Comparison of ENCODE assay signal across 9 cellular contexts in genomic region chr7:72914756-72915525, GRCh38. TPM values are rescaled to one million over a fixed set of nuclear protein-coding genes. Genes with fewer than 3 reads are reported as not detected.
DNase-seq lines count a peak whose midpoint lies in the region; TF ChIP-seq lines count a peak whose summit lies in the region.
"Not testable (repeated sequence)": the region's sequence is repeated elsewhere in the genome, so short reads cannot be mapped to it uniquely, and the experiment has no call there.
"Had no signal": no experiment of that assay in that cellular context is flagged by ENCODE, and none has a peak within 500 bp of the region (broad histone marks: within the 10 kb centered on the region; RNA-seq: fewer than 3 reads in every experiment).

No MANE protein-coding gene starts in this region.

- H3K9me3 ChIP-seq in tibial artery: not testable (repeated sequence)

- CTCF ChIA-PET in GM10248 (lab: Yijun Ruan, JAX): interaction anchor here (0.6 to 2.5 kb wide), 13 partner anchors 8 to 1163 kb away, joined by 3 to 9 read pairs (median 5); partner anchors contain the start of gene TYW1B

- POLR2A ChIA-PET in GM10248 (lab: Yijun Ruan, JAX): not testable (repeated sequence)

- peak; percentile 24 for DNase-seq in GM10248 (ENCODE audit: extremely low spot score)
- DNase-seq in HFF-Myc (ENCODE audit: extremely low read depth, low read depth): peak; percentile 27
- not testable (repeated sequence) for DNase-seq in LNCaP clone FGC (ENCODE audit: low read depth)
- peak; percentile 35 for DNase-seq in SK-N-DZ (ENCODE audit: low spot score)
- peak; percentile 18 for DNase-seq in activated gamma-delta T cell treated with Interleukin-2 at 50 U/mL for 16 hours
- peak; percentile 60 for DNase-seq in fibroblast of the aortic adventitia (ENCODE audit: low read depth)
- peak; percentile 2 for DNase-seq in occipital lobe (lab: John Stamatoyannopoulos, UW)
- DNase-seq in tibial artery: peak in 1 of 2 donors; percentile 32

- H3K4me3 ChIP-seq in HFF-Myc (replicated peaks; ENCODE audit: low read depth, low read length); LNCaP clone FGC (ENCODE audit: low read depth, low read length); fibroblast of the aortic adventitia (ENCODE audit: low read depth, low read length); tibial artery: not testable (repeated sequence)

- intact Hi-C loops in tibial artery (cut with DNase I; ENCODE audit: low total_unique reads): not testable (repeated sequence)

- H3K27ac ChIP-seq in tibial artery: not testable (repeated sequence)

- H3K27me3 ChIP-seq in tibial artery: not testable (repeated sequence)

- TF ChIP-seq CTCF in GM10248 (IDR thresholded peaks at IDR 0.05; ENCODE audit: control extremely low read depth, extremely low read depth, low read depth, missing control alignments): peak; percentile 41
- peak; percentile 75 for TF ChIP-seq CTCF in HFF-Myc (IDR thresholded peaks at IDR 0.05; ENCODE audit: low read depth, low read length, missing control alignments)
- peak; percentile 63 for TF ChIP-seq CTCF in LNCaP clone FGC (IDR thresholded peaks at IDR 0.05; ENCODE audit: control insufficient read depth, extremely low read depth, insufficient read depth)
- TF ChIP-seq CTCF in fibroblast of the aortic adventitia (IDR thresholded peaks at IDR 0.05; ENCODE audit: insufficient read depth, low read length): peak; percentile 51
- peak; percentile 56 to 62 for TF ChIP-seq CTCF in tibial artery (IDR thresholded peaks at IDR 0.05)

- not testable (repeated sequence) for H3K4me1 ChIP-seq in tibial artery

- H3K36me3 ChIP-seq in tibial artery: peaks cover 3 to 30% (median 11%) of the 10 kb centered on the region in 3 donors

RNA-seq across cellular contexts. Expression of gene POM121, which starts 10.0 kb away (rescaled TPM):
- polyA plus RNA-seq in SK-N-DZ (2014; cell fraction: cytosol; rRNA removed): 9.6 and 11.3 TPM in 2 replicates
- 6.5 and 15.5 TPM in 2 replicates for polyA plus RNA-seq in SK-N-DZ (2014; cell fraction: nucleus; rRNA removed)
- 6.3 and 12.2 TPM in 2 replicates for total RNA-seq in fibroblast of the aortic adventitia (ENCODE audit: low replicate concordance)
- 4.2 TPM for total RNA-seq in occipital lobe

RNA-seq across cellular contexts. Expression of gene TRIM74, which starts 54.3 kb away (rescaled TPM):
- not detected in 2 replicates for polyA plus RNA-seq in SK-N-DZ (2014; cell fraction: cytosol; rRNA removed)
- polyA plus RNA-seq in SK-N-DZ (2014; cell fraction: nucleus; rRNA removed): not detected in 2 replicates
- not detected in 2 replicates for total RNA-seq in fibroblast of the aortic adventitia (ENCODE audit: low replicate concordance)
- 0.47 TPM for total RNA-seq in occipital lobe
- total RNA-seq: urinary bladder had no signal
